1 cellular context compared by ENCODE assay signal in the genomic region with DNA sequence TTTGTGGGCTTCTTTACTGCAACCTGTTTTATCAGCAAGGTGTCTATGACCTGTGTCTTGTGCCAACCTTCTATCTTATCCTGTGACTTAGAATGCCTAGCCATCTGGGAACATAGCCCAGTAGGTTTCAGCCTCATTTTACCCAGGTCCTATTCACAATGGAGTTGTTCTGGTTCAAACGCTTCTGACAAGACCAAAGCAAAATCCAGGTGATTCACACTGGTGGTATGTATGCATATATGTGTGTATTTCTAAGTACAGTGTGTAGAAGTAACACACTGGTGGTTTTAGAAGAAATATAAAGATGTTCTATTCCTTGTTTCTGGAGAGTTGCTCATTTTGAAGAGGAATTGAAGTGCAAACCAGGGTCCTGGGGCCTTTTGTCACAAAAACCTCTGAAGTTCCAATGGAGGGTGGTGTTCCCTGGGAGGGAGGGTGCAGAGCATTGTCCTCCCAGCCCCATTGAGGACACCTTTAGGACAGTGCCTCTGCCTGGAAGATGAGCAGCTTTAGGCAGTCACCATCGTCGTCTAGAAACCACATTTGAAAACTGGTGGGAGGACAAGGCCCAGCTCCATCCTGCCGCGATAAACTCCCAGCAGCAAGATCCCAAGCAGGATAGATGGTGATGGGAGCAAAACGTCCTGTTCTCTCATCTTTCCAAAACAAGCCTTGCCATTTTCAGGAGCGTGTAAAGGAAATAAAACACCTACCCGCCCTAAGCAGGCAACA.
TF ChIP-seq lines count a peak whose summit lies in the region.

No MANE protein-coding gene starts in this region.

TF ChIP-seq in SK-N-SH, 30 proteins besides CTCF, POLR2A, EP300 and RAD21 (continued from another document):
- TF ChIP-seq NRF1 (IDR thresholded peaks at IDR 0.05; ENCODE audit: low read depth, low read length) (no peak), TEAD4 (IDR thresholded peaks at IDR 0.05; ENCODE audit: borderline replicate concordance, insufficient read depth) (no peak), TCF12 (IDR thresholded peaks at IDR 0.05) (no peak), EZH2phosphoT487 (IDR thresholded peaks at IDR 0.05; ENCODE audit: borderline replicate concordance, low read depth) (no peak), USF1 (IDR thresholded peaks at IDR 0.05; ENCODE audit: borderline replicate concordance, low read depth) (no peak), GATA2 (CRISPR knock-in tag; IDR thresholded peaks at IDR 0.05) (no peak), YY1 (IDR thresholded peaks at IDR 0.05; ENCODE audit: low read depth) (no peak), FOSL2 (IDR thresholded peaks at IDR 0.05; ENCODE audit: borderline replicate concordance, low read depth) (no peak)
- TF ChIP-seq, protein P1, sequence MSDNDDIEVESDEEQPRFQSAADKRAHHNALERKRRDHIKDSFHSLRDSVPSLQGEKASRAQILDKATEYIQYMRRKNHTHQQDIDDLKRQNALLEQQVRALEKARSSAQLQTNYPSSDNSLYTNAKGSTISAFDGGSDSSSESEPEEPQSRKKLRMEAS (IDR thresholded peaks at IDR 0.05; ENCODE audit: low read depth), result no peak
